ENCODE assay signal across 13 cellular contexts in the genomic region with DNA sequence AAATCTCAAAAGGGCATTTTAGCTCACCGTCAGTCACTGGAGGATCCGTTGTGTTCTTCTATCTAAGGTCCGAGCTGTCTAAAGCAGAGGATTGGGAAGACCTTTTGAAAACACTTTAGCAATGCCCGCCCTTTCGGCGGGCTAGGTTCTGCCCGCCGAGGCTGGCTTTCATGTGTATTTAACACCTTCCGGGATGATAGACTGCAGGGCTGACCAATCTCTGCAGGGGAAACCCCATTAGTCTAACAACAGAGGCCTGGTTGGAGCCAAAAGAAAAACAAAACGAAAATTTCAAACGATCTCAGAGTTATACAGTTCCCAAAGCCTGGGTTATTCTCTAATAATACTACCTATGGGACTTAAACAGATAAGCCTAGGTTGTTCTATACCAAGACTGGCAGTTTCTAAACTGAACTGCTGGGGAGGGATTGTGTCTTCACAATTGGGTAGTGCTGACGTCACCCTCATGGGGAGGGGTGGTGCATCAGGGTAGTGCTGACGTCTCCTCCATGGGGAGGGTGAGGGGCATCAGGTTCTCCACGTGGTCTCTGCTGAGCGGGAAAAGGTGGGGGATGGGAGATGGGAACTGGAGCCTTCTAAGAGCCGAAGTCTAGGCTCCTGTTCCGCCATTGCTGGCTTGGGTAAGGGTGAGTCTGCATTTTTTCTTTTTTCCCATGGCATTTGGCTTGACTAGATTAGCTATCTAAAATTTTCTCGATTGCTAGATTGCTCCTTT.
"Had no signal": no experiment of that assay in that cellular context is flagged by ENCODE, and none has a peak within 500 bp of the region (broad histone marks: within the 10 kb centered on the region; RNA-seq: fewer than 3 reads in every experiment).

No MANE protein-coding gene starts in this region.

- H3K4me3 ChIP-seq: left ventricle myocardium inferior had no signal

- H3K9ac ChIP-seq: parathyroid adenoma had no signal

- H3K27me3 ChIP-seq: neutrophil had no signal

- ATAC-seq: naive thymus-derived CD8-positive, alpha-beta T cell; stimulated activated naive CD8-positive, alpha-beta T cell treated with anti-CD3 and anti-CD28 coated beads, Interleukin-15, amount 100 ng/mL, for 72 hours had no signal

- H3K27me3 Mint-ChIP-seq: naive thymus-derived CD8-positive, alpha-beta T cell; stimulated activated naive CD8-positive, alpha-beta T cell treated with anti-CD3 and anti-CD28 coated beads, Interleukin-15, amount 100 ng/mL, for 72 hours had no signal

- H2AFZ ChIP-seq: parathyroid adenoma had no signal

- H3K9me3 Mint-ChIP-seq: activated CD4-positive, alpha-beta memory T cell treated with anti-CD3 and anti-CD28 coated beads, Interleukin-2, amount 10 ng/mL, durations not matched to agents 7 days and 5 days; activated T-cell treated with anti-CD3 and anti-CD28 coated beads, Interleukin-2, amount 50 U/mL, for 24 hours; stimulated activated naive CD8-positive, alpha-beta T cell treated with anti-CD3 and anti-CD28 coated beads, Interleukin-15, amount 100 ng/mL, for 72 hours had no signal

- H3K4me1 ChIP-seq: left ventricle myocardium inferior, parathyroid adenoma had no signal

- H3K4me1 Mint-ChIP-seq: stimulated activated naive CD8-positive, alpha-beta T cell treated with anti-CD3 and anti-CD28 coated beads, Interleukin-15, amount 100 ng/mL, for 72 hours had no signal

- H3K9me3 ChIP-seq: left ventricle myocardium inferior, neutrophil had no signal

- H3K79me2 ChIP-seq: parathyroid adenoma had no signal

- DNase-seq: activated CD4-positive, alpha-beta memory T cell treated with anti-CD3 and anti-CD28 coated beads, Interleukin-2, amount 10 ng/mL, durations not matched to agents 7 days and 5 days; activated CD4-positive, alpha-beta T cell treated with anti-CD3 and anti-CD28 coated beads for 4 hours; activated naive CD4-positive, alpha-beta T cell treated with anti-CD3 and anti-CD28 coated beads, Interleukin-2, amount 50 U/mL, for 16 hours; activated T-cell treated with anti-CD3 and anti-CD28 coated beads, Interleukin-2, amount 50 U/mL, for 24 hours; kidney; left ventricle myocardium inferior; naive thymus-derived CD8-positive, alpha-beta T cell; stimulated activated CD4-positive, alpha-beta T cell treated with anti-CD3 and anti-CD28 coated beads, Interleukin-1b, Interleukin-23, amount 100 ng/mL, for 48 hours; stimulated activated naive CD8-positive, alpha-beta T cell treated with anti-CD3 and anti-CD28 coated beads, Interleukin-15, amount 100 ng/mL, for 72 hours had no signal

- H3K36me3 ChIP-seq: left ventricle myocardium inferior, neutrophil had no signal

- H3K27ac Mint-ChIP-seq: activated CD4-positive, alpha-beta memory T cell treated with anti-CD3 and anti-CD28 coated beads, Interleukin-2, amount 10 ng/mL, durations not matched to agents 7 days and 5 days; activated T-cell treated with anti-CD3 and anti-CD28 coated beads, Interleukin-2, amount 50 U/mL, for 24 hours; naive thymus-derived CD8-positive, alpha-beta T cell had no signal

- FAIRE-seq: bronchial epithelial cell, frontal cortex, kidney had no signal

- H3K36me3 Mint-ChIP-seq: naive thymus-derived CD8-positive, alpha-beta T cell had no signal

- H3K4me3 Mint-ChIP-seq: activated CD4-positive, alpha-beta memory T cell treated with anti-CD3 and anti-CD28 coated beads, Interleukin-2, amount 10 ng/mL, durations not matched to agents 7 days and 5 days; activated T-cell treated with anti-CD3 and anti-CD28 coated beads, Interleukin-2, amount 50 U/mL, for 24 hours; naive thymus-derived CD8-positive, alpha-beta T cell; stimulated activated naive CD8-positive, alpha-beta T cell treated with anti-CD3 and anti-CD28 coated beads, Interleukin-15, amount 100 ng/mL, for 72 hours had no signal

- H3K27ac ChIP-seq: left ventricle myocardium inferior, neutrophil, parathyroid adenoma had no signal
